17 cellular contexts compared by ENCODE assay signal in genomic region chr11:64321026-64321425, GRCh38. TPM values are rescaled to one million over a fixed set of nuclear protein-coding genes. Genes with fewer than 3 reads are reported as not detected.
DNase-seq lines count a peak whose midpoint lies in the region; ATAC-seq, FAIRE-seq and TF ChIP-seq lines count a peak whose summit lies in the region.
"Had no signal": no experiment of that assay in that cellular context is flagged by ENCODE, and none has a peak within 500 bp of the region (broad histone marks: within the 10 kb centered on the region; RNA-seq: fewer than 3 reads in every experiment).

No MANE protein-coding gene starts in this region.

- no peaks in the 10 kb centered on the region for H3K9me3 ChIP-seq in CD4-positive, alpha-beta memory T cell (ENCODE audit: control insufficient read depth in 1 of 2, low read length in 2 of 2)
- no peaks in the 10 kb centered on the region for H3K9me3 ChIP-seq in esophagus (ENCODE audit: control insufficient read depth in 2 of 2, insufficient read depth in 1 of 2, low read depth in 1 of 2, low read length in 1 of 2)
- no peaks in the 10 kb centered on the region for H3K9me3 ChIP-seq in neutrophil

- no peak for TF ChIP-seq CTCF in neutrophil (IDR thresholded peaks at IDR 0.05)

- H3K36me3 Mint-ChIP-seq in CD4-positive, alpha-beta memory T cell: peaks cover 9 to 32% of the 10 kb centered on the region in 2 donors
- H3K36me3 Mint-ChIP-seq in T-cell: peaks cover 15% of the 10 kb centered on the region

- peak overlapping the region in 4 of 8 donors; percentile 17 to 47 (median 40) for H3K4me3 Mint-ChIP-seq in CD4-positive, alpha-beta memory T cell
- peak overlapping the region in 2 of 3 donors; percentile 13 to 28 for H3K4me3 Mint-ChIP-seq in T-cell
- H3K4me3 Mint-ChIP-seq: activated naive CD8-positive, alpha-beta T cell had no signal

- CTCF ChIA-PET in CD4-positive, alpha-beta memory T cell (lab: Charles Lee; ENCODE audit: partially characterized antibody): no interaction called here
- CTCF ChIA-PET in T-cell (lab: Charles Lee): no interaction called here

- ATAC-seq in T-cell (replicated peaks in 1 of 4): no peak
- ATAC-seq: left lobe of liver, Right ventricle myocardium inferior had no signal

- no peak for DNase-seq in CD4-positive, alpha-beta memory T cell
- DNase-seq in T-cell: no peak
- no peak for DNase-seq in SHP77 (lab: John Stamatoyannopoulos, UW)
- no peak for DNase-seq in GM12891 (ENCODE audit: insufficient read length, low spot score)
- DNase-seq in inferior parietal cortex (ENCODE audit: extremely low spot score): no peak
- no peak for DNase-seq in GM19239 (ENCODE audit: insufficient read length, low spot score)
- DNase-seq: hippocampal formation, NCI-H748 treated with DMSO at 0.1 percent for 48 hours, nucleus accumbens had no signal

- FAIRE-seq in GM12891 (lab: Jason Lieb, UNC): no peak
- FAIRE-seq in GM19239 (lab: Jason Lieb, UNC): no peak

- H3K4me3 ChIP-seq in CD4-positive, alpha-beta memory T cell (ENCODE audit: low read length in 2 of 2): no peak overlapping the region
- H3K4me3 ChIP-seq in esophagus (ENCODE audit: low read depth in 1 of 2, low read length in 2 of 2) (no peak overlapping the region), neutrophil (ENCODE audit: low read depth in 1 of 2, low read length in 1 of 2) (no peak overlapping the region)

- WGBS in esophagus, 2 donors: 59 to 63% methylated on average over 5 of the region's 5 CpGs

- intact Hi-C loops in CD4-positive, alpha-beta memory T cell (cut with micrococcal nuclease): no loop called here

- peaks cover 25% of the 10 kb centered on the region for H3K4me1 ChIP-seq in CD4-positive, alpha-beta memory T cell (ENCODE audit: insufficient read depth, low read length)
- H3K4me1 ChIP-seq in esophagus (ENCODE audit: control insufficient read depth in 2 of 2, insufficient read depth in 2 of 2, low read length in 1 of 2): peaks cover 0 to 26% of the 10 kb centered on the region in 2 donors
- H3K4me1 ChIP-seq in neutrophil (ENCODE audit: control insufficient read depth in 1 of 2, insufficient read depth in 1 of 2, low read depth in 1 of 2, low read length in 1 of 2): peaks cover 22 to 31% of the 10 kb centered on the region in 2 experiments

- H3K27ac Mint-ChIP-seq in CD4-positive, alpha-beta memory T cell: peak overlapping the region in 6 of 7 donors; percentile 18 to 84 (median 66)
- H3K27ac Mint-ChIP-seq in T-cell: no peak overlapping the region
- H3K27ac Mint-ChIP-seq: activated naive CD8-positive, alpha-beta T cell had no signal

- no peaks in the 10 kb centered on the region for H3K27me3 ChIP-seq in CD4-positive, alpha-beta memory T cell (ENCODE audit: insufficient read depth, low read length)
- H3K27me3 ChIP-seq in esophagus (ENCODE audit: control insufficient read depth in 1 of 2, insufficient read depth in 2 of 2, low read length in 2 of 2) (no peaks in the 10 kb centered on the region), neutrophil (no peaks in the 10 kb centered on the region)

- peaks cover 16 to 41% (median 26%) of the 10 kb centered on the region in 4 donors for H3K4me1 Mint-ChIP-seq in CD4-positive, alpha-beta memory T cell
- H3K4me1 Mint-ChIP-seq in T-cell: peaks cover 22 to 49% (median 33%) of the 10 kb centered on the region in 3 donors

- H3K27ac ChIP-seq in CD4-positive, alpha-beta memory T cell (ENCODE audit: low read depth, low read length): no peak overlapping the region
- peak overlapping the region; percentile 88 to 93 for H3K27ac ChIP-seq in esophagus (ENCODE audit: low read depth in 2 of 2, low read length in 1 of 2)
- peak overlapping the region; percentile 96 for H3K27ac ChIP-seq in neutrophil

- TF ChIP-seq POLR2A in GM12891 (IDR thresholded peaks at IDR 0.05; ENCODE audit: low read depth, low read length): no peak

- no peaks in the 10 kb centered on the region for H3K36me3 ChIP-seq in CD4-positive, alpha-beta memory T cell (ENCODE audit: insufficient read depth, low read length)
- H3K36me3 ChIP-seq in esophagus (ENCODE audit: control insufficient read depth in 2 of 2, insufficient read depth in 2 of 2, low read length in 1 of 2) (peaks cover 0 to 18% of the 10 kb centered on the region in 2 donors), neutrophil (peaks cover 38% of the 10 kb centered on the region)

- H3K27me3 Mint-ChIP-seq in CD4-positive, alpha-beta memory T cell: no peaks in the 10 kb centered on the region
- H3K27me3 Mint-ChIP-seq in T-cell: no peaks in the 10 kb centered on the region
- H3K27me3 Mint-ChIP-seq: activated naive CD8-positive, alpha-beta T cell had no signal

- H3K9me3 Mint-ChIP-seq in CD4-positive, alpha-beta memory T cell: peaks cover 0 to 2% (median 0%) of the 10 kb centered on the region in 8 donors
- no peaks in the 10 kb centered on the region for H3K9me3 Mint-ChIP-seq in T-cell

- POLR2A ChIA-PET in CD4-positive, alpha-beta memory T cell (lab: Charles Lee; ENCODE audit: partially characterized antibody): no interaction called here
- POLR2A ChIA-PET in T-cell (lab: Charles Lee): no interaction called here

TF ChIP-seq in GM12891, 5 proteins besides CTCF, POLR2A, EP300 and RAD21:
- TF ChIP-seq POLR2AphosphoS5 (IDR thresholded peaks at IDR 0.05; ENCODE audit: low read depth, low read length) (no peak), SPI1 (IDR thresholded peaks at IDR 0.05; ENCODE audit: low read depth, low read length) (no peak), POU2F2 (IDR thresholded peaks at IDR 0.05; ENCODE audit: low read depth, low read length) (no peak), PAX5 (IDR thresholded peaks at IDR 0.05; ENCODE audit: insufficient read depth, low read length, severe bottlenecking) (no peak), TAF1 (IDR thresholded peaks at IDR 0.05; ENCODE audit: low read depth, low read length) (no peak)

RNA-seq across cellular contexts. Expression of gene PRDX5, which starts 3.1 kb away (rescaled TPM):
- total RNA-seq in CD4-positive, alpha-beta memory T cell: 10 to 100 TPM; 57.6 to 58.7 TPM
- polyA plus RNA-seq in CD4-positive, alpha-beta memory T cell: 100 to 1,000 TPM; 164 to 251 TPM
- 10 to 100 TPM; 35.8 to 86.7 (median 71.7) TPM for total RNA-seq in T-cell
- 100 to 1,000 TPM; 442 to 808 TPM for polyA plus RNA-seq in esophagus
- polyA plus RNA-seq in GM12891 (2012; ENCODE audit: low read depth, missing spikeins): 306 TPM

RNA-seq across cellular contexts. Expression of gene TRMT112, which starts 3.7 kb away (rescaled TPM):
- total RNA-seq in CD4-positive, alpha-beta memory T cell: 100 to 1,000 TPM; 171 to 174 TPM
- polyA plus RNA-seq in CD4-positive, alpha-beta memory T cell: 100 to 1,000 TPM; 413 to 516 TPM
- total RNA-seq in T-cell: 100 to 1,000 TPM; 104 to 177 (median 151) TPM
- 100 to 1,000 TPM; 201 to 211 TPM for polyA plus RNA-seq in esophagus
- polyA plus RNA-seq in GM12891 (2012; ENCODE audit: low read depth, missing spikeins): 327 TPM

RNA-seq across cellular contexts. Expression of gene ESRRA, which starts 15.7 kb away (rescaled TPM):
- 10 to 100 TPM; 29.5 to 31.9 TPM for total RNA-seq in CD4-positive, alpha-beta memory T cell
- 10 to 100 TPM in 1 of 2 donors, 1 to 10 TPM in 1; 4.4 to 12.4 TPM for polyA plus RNA-seq in CD4-positive, alpha-beta memory T cell
- 10 to 100 TPM; 20.2 to 43.1 (median 39.7) TPM for total RNA-seq in T-cell
- polyA plus RNA-seq in esophagus: 10 to 100 TPM; 63.7 to 85.4 TPM
- 11.5 TPM for polyA plus RNA-seq in GM12891 (2012; ENCODE audit: low read depth, missing spikeins)

RNA-seq across cellular contexts. Expression of gene CCDC88B, which starts 19.0 kb away (rescaled TPM):
- 10 to 100 TPM; 68.3 to 73.0 TPM for total RNA-seq in CD4-positive, alpha-beta memory T cell
- polyA plus RNA-seq in CD4-positive, alpha-beta memory T cell: 10 to 100 TPM in 1 of 2 donors, 1 to 10 TPM in 1; 6.8 to 39.5 TPM
- total RNA-seq in T-cell: 100 to 1,000 TPM; 132 to 144 (median 133) TPM
- polyA plus RNA-seq in esophagus: 10 to 100 TPM; 11.2 to 33.3 TPM
- polyA plus RNA-seq in GM12891 (2012; ENCODE audit: low read depth, missing spikeins): 45.4 TPM

RNA-seq across cellular contexts. Expression of gene CATSPERZ, which starts 20.9 kb away (rescaled TPM):
- total RNA-seq in CD4-positive, alpha-beta memory T cell: not detected
- not detected for polyA plus RNA-seq in CD4-positive, alpha-beta memory T cell
- total RNA-seq in T-cell: under 1 TPM in 1 of 5 donors, not detected in 4; 0.40 TPM
- polyA plus RNA-seq in esophagus: under 1 TPM; 0.37 to 0.39 TPM
- polyA plus RNA-seq in GM12891 (2012; ENCODE audit: low read depth, missing spikeins): not detected
- total RNA-seq: cerebellum, epithelial cell of proximal tubule, left lobe of liver, Right ventricle myocardium inferior, subcutaneous adipose tissue had no signal

Comparison
In these comparisons a context has a peak if more than half of its experiments do, and no peak if none do; other contexts are left out.
1. H3K27ac Mint-ChIP-seq: peak in CD4-positive, alpha-beta memory T cell (6 of 7); none in T-cell (0 of 2).